14 cellular contexts compared by ENCODE assay signal in the genomic region with DNA sequence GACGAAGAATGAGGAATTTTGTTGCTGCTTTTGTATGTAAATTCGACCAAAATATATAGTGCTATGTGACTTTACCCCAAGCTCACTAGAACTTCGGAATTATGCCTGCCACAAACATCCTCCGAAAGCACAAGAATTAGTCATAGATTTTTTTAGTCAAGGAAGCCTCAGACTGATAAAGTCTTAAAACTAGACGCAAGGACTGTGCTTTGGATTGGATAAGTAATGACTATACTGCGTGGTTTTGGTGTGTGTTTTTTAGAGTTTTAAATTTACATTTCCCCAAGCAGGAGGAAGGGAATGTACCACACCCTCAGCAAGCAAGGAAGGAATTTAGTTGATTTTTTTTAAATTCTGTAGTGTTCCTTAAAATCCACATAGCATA. TPM values are rescaled to one million over a fixed set of nuclear protein-coding genes. Genes with fewer than 3 reads are reported as not detected.
DNase-seq lines count a peak whose midpoint lies in the region; ATAC-seq and TF ChIP-seq lines count a peak whose summit lies in the region.
"Had no signal": no experiment of that assay in that cellular context is flagged by ENCODE, and none has a peak within 500 bp of the region (broad histone marks: within the 10 kb centered on the region; RNA-seq: fewer than 3 reads in every experiment).

No MANE protein-coding gene starts in this region.

- no peaks in the 10 kb centered on the region for H3K9me3 Mint-ChIP-seq in MCF 10A (ENCODE audit: unreplicated experiment)
- H3K9me3 Mint-ChIP-seq: activated CD4-positive, alpha-beta T cell treated with anti-CD3 and anti-CD28 coated beads, Interleukin-2, amount 10 ng/mL, durations not matched to agents 24 days and 14 days; activated T-helper 17 cell treated with anti-CD3 and anti-CD28 coated beads, Interleukin-2, amount 50 U/mL, for 72 hours; CD4-positive, alpha-beta T cell had no signal

- no peak for TF ChIP-seq EP300 in suprapubic skin (IDR thresholded peaks at IDR 0.05)

- 48% methylated on average over 6 of the region's 6 CpGs for WGBS in suprapubic skin

- H3K27ac ChIP-seq in suprapubic skin = peak overlapping the region; percentile 70

- intact Hi-C loops in MCF 10A (cut with micrococcal nuclease) = no loop called here

- peak overlapping the region; percentile 45 for H3K4me3 Mint-ChIP-seq in MCF 10A (ENCODE audit: unreplicated experiment)
- H3K4me3 Mint-ChIP-seq: activated CD4-positive, alpha-beta T cell treated with anti-CD3 and anti-CD28 coated beads, Interleukin-2, amount 10 ng/mL, durations not matched to agents 24 days and 14 days; activated T-helper 17 cell treated with anti-CD3 and anti-CD28 coated beads, Interleukin-2, amount 50 U/mL, for 72 hours; CD4-positive, alpha-beta T cell had no signal

- POLR2A ChIA-PET in MCF 10A (lab: Yijun Ruan, JAX) = interaction anchor here (1.3 to 3.3 kb wide), 7 partner anchors 9 to 371 kb away, joined by 3 to 70 read pairs (median 5); a partner anchor contains a TSS

- no peaks in the 10 kb centered on the region for H3K27me3 Mint-ChIP-seq in MCF 10A (ENCODE audit: insufficient read depth, unreplicated experiment)

- TF ChIP-seq POLR2A in suprapubic skin (IDR thresholded peaks at IDR 0.05) = no peak

- H3K4me1 ChIP-seq in suprapubic skin = peaks cover 80% of the 10 kb centered on the region

- no peak for ATAC-seq in HG03520 (IDR thresholded peaks at IDR 0.05; ENCODE audit: unreplicated experiment)
- ATAC-seq: activated T-helper 17 cell treated with anti-CD3 and anti-CD28 coated beads, Interleukin-2, amount 50 U/mL, for 72 hours; mucosa of descending colon had no signal

- CTCF ChIA-PET in MCF 10A (lab: Yijun Ruan, JAX) = interaction anchor here (0.5 to 1.2 kb wide), 6 partner anchors 25 to 462 kb away, joined by 3 to 5 read pairs (median 4); no protein-coding TSS in a partner anchor

- no peaks in the 10 kb centered on the region for H3K27me3 ChIP-seq in suprapubic skin

- no TSS peak for BruUV-seq in MCF 10A (replicated peaks; lab: Mats Ljungman, UMichigan)

- H3K4me1 Mint-ChIP-seq in MCF 10A (ENCODE audit: insufficient read depth, unreplicated experiment) = peaks cover 32% of the 10 kb centered on the region
- H3K4me1 Mint-ChIP-seq: activated CD4-positive, alpha-beta T cell treated with anti-CD3 and anti-CD28 coated beads, Interleukin-2, amount 10 ng/mL, durations not matched to agents 24 days and 14 days; activated T-helper 17 cell treated with anti-CD3 and anti-CD28 coated beads, Interleukin-2, amount 50 U/mL, for 72 hours had no signal

- no peaks in the 10 kb centered on the region for H3K36me3 ChIP-seq in suprapubic skin

- no peaks in the 10 kb centered on the region for H3K9me3 ChIP-seq in suprapubic skin
- H3K9me3 ChIP-seq: mucosa of descending colon had no signal

- H3K4me3 ChIP-seq in suprapubic skin = no peak overlapping the region
- H3K4me3 ChIP-seq: mucosa of descending colon had no signal

- peak overlapping the region; percentile 83 for H3K27ac Mint-ChIP-seq in MCF 10A (ENCODE audit: low read depth, unreplicated experiment)
- H3K27ac Mint-ChIP-seq: activated CD4-positive, alpha-beta T cell treated with anti-CD3 and anti-CD28 coated beads, Interleukin-2, amount 10 ng/mL, durations not matched to agents 24 days and 14 days; activated T-helper 17 cell treated with anti-CD3 and anti-CD28 coated beads, Interleukin-2, amount 50 U/mL, for 72 hours; CD4-positive, alpha-beta T cell had no signal

- TF ChIP-seq CTCF in MCF 10A (IDR thresholded peaks at IDR 0.05; ENCODE audit: unreplicated experiment) (no peak), suprapubic skin (IDR thresholded peaks at IDR 0.05) (no peak)

- H3K36me3 Mint-ChIP-seq in MCF 10A (ENCODE audit: insufficient read depth, unreplicated experiment) = peaks cover 7% of the 10 kb centered on the region

- DNase-seq in HS-27A (ENCODE audit: low read depth) (peak; percentile 48), MCF 10A (ENCODE audit: unreplicated experiment) (peak; percentile 22), hepatic stellate cell (ENCODE audit: low spot score) (peak; percentile 43), suprapubic skin (ENCODE audit: low spot score in 2 of 2) (no peak), nucleus accumbens (lab: John Stamatoyannopoulos, UW) (no peak), activated gamma-delta T cell (lab: John Stamatoyannopoulos, UW) (no peak)
- DNase-seq in activated CD4-positive, CD25-positive, alpha-beta regulatory T cell (lab: John Stamatoyannopoulos, UW) = no peak
- DNase-seq: activated CD4-positive, alpha-beta T cell treated with anti-CD3 and anti-CD28 coated beads, Interleukin-2, amount 10 ng/mL, durations not matched to agents 24 days and 14 days; CD4-positive, alpha-beta T cell; mucosa of descending colon; stimulated activated CD4-positive, alpha-beta T cell treated with anti-CD3 and anti-CD28 coated beads, Interleukin-2, amount 100 ng/mL, for 48 hours; T-helper 1 cell had no signal

RNA-seq across cellular contexts. Expression of a gene that starts 10.4 kb away (rescaled TPM):
- 34.7 and 37.8 TPM in 2 replicates for total RNA-seq in MCF 10A (2022)
- 10 to 100 TPM; 62.3 to 75.0 (median 70.0) TPM for total RNA-seq in suprapubic skin
- total RNA-seq: activated CD4-positive, alpha-beta T cell treated with anti-CD3 and anti-CD28 coated beads, Interleukin-2, amount 10 ng/mL, durations not matched to agents 24 days and 14 days had no signal

Comparison
In these comparisons a context has a peak if more than half of its experiments do, and no peak if none do; other contexts are left out.
1. DNase-seq: peak in HS-27A (single experiment), MCF 10A (single experiment) and hepatic stellate cell (single experiment); none in suprapubic skin (0 of 2), nucleus accumbens (0 of 56), activated gamma-delta T cell (single experiment) and activated CD4-positive, CD25-positive, alpha-beta regulatory T cell (0 of 4).